12 cellular contexts compared by ENCODE assay signal in genomic region chr22:39351689-39352214, GRCh38. TPM values are rescaled to one million over a fixed set of nuclear protein-coding genes. Genes with fewer than 3 reads are reported as not detected.
DNase-seq lines count a peak whose midpoint lies in the region; ATAC-seq lines count a peak whose summit lies in the region.
"Had no signal": no experiment of that assay in that cellular context is flagged by ENCODE, and none has a peak within 500 bp of the region (broad histone marks: within the 10 kb centered on the region; RNA-seq: fewer than 3 reads in every experiment).

No MANE protein-coding gene starts in this region.

- no peak overlapping the region for H3K27ac Mint-ChIP-seq in activated naive CD8-positive, alpha-beta T cell

- H3K18ac ChIP-seq in mesendoderm (ENCODE audit: low read length), result peak overlapping the region; percentile 25

- peak overlapping the region; percentile 58 for H3K4me3 Mint-ChIP-seq in activated naive CD8-positive, alpha-beta T cell

- H3K56ac ChIP-seq in mesendoderm (ENCODE audit: low read length), result peak overlapping the region; percentile 35

- peak overlapping the region; percentile 66 for H3K27ac ChIP-seq in mesendoderm (ENCODE audit: low read depth, low read length)

- ATAC-seq in HG03108 (IDR thresholded peaks at IDR 0.05; ENCODE audit: unreplicated experiment), result peak; percentile 46
- no peak for ATAC-seq in GM21447 (IDR thresholded peaks at IDR 0.05; ENCODE audit: unreplicated experiment)
- ATAC-seq: HCT116, PC-3 had no signal

- no peaks in the 10 kb centered on the region for H3K27me3 Mint-ChIP-seq in activated naive CD8-positive, alpha-beta T cell

- H2AK5ac ChIP-seq in mesendoderm (ENCODE audit: low read length), result no peak overlapping the region

- WGBS in mesendoderm (ENCODE audit: extremely low coverage, insufficient coverage, low lambda C conversion rate), result no CpG with 5 or more reads among the region's 8 CpGs

- no peaks in the 10 kb centered on the region for H3K79me1 ChIP-seq in mesendoderm (ENCODE audit: low read length)

- no peak overlapping the region for H4K8ac ChIP-seq in mesendoderm (ENCODE audit: low read depth, low read length)

- H3K79me2 ChIP-seq in mesendoderm (ENCODE audit: control insufficient read depth, insufficient read depth, low read length), result no peaks in the 10 kb centered on the region

- DNase-seq in CD1c-positive myeloid dendritic cell (ENCODE audit: extremely low spot score), result peak; percentile 15
- peak; percentile 83 for DNase-seq in mesendoderm
- no peak for DNase-seq in NCI-H446 (lab: John Stamatoyannopoulos, UW)
- DNase-seq in NCI-H1105 treated with DMSO at 0.1 percent for 48 hours (lab: John Stamatoyannopoulos, UW), result no peak
- no peak for DNase-seq in activated CD4-positive, alpha-beta T cell treated with anti-CD3 and anti-CD28 coated beads for 1 hour
- DNase-seq: DND-41, left cardiac atrium, PC-3 had no signal

- H3K36me3 ChIP-seq in mesendoderm (ENCODE audit: control insufficient read depth, insufficient read depth, low read length), result no peaks in the 10 kb centered on the region

- no peaks in the 10 kb centered on the region for H3K36me3 Mint-ChIP-seq in activated naive CD8-positive, alpha-beta T cell

- H2BK5ac ChIP-seq in mesendoderm (ENCODE audit: low read length), result no peak overlapping the region

- no peak overlapping the region for H4K5ac ChIP-seq in mesendoderm (ENCODE audit: low read length)

- H2BK15ac ChIP-seq in mesendoderm (replicated peaks; ENCODE audit: low read depth), result no peak overlapping the region

- H3K4me2 ChIP-seq in mesendoderm (ENCODE audit: low read length), result no peak overlapping the region

- peaks cover 16% of the 10 kb centered on the region for H3K4me1 Mint-ChIP-seq in activated naive CD8-positive, alpha-beta T cell (ENCODE audit: low read depth)

- no peaks in the 10 kb centered on the region for H3K27me3 ChIP-seq in mesendoderm (ENCODE audit: insufficient read depth, low read length, poor library complexity)

- no peak overlapping the region for H2BK120ac ChIP-seq in mesendoderm (ENCODE audit: low read depth, low read length)

- peak overlapping the region; percentile 80 for H3K9ac ChIP-seq in mesendoderm (ENCODE audit: low read length)

- H3K4me1 ChIP-seq in mesendoderm (ENCODE audit: control insufficient read depth, low read depth, low read length), result peaks cover 12% of the 10 kb centered on the region

- no peaks in the 10 kb centered on the region for H3K9me3 Mint-ChIP-seq in activated naive CD8-positive, alpha-beta T cell (ENCODE audit: low read depth)

- no peak overlapping the region for H3K4me3 ChIP-seq in mesendoderm (ENCODE audit: low read length)

- H3K23ac ChIP-seq in mesendoderm (ENCODE audit: low read length), result no peak overlapping the region

- no peak overlapping the region for H3K4ac ChIP-seq in mesendoderm (ENCODE audit: low read depth, low read length)

RNA-seq across cellular contexts. Expression of gene SYNGR1, which starts 2.0 kb away (rescaled TPM):
- polyA plus RNA-seq in mesendoderm (2013, experiment 1 of 2), result 10.5 TPM
- polyA plus RNA-seq in mesendoderm (2013, experiment 2 of 2), result 10.0 TPM

RNA-seq across cellular contexts. Expression of gene RPL3, which starts 32.3 kb away (rescaled TPM):
- polyA plus RNA-seq in mesendoderm (2013, experiment 1 of 2), result 2,149 TPM
- 2,158 TPM for polyA plus RNA-seq in mesendoderm (2013, experiment 2 of 2)

RNA-seq across cellular contexts. Expression of gene TAB1, which starts 47.8 kb away (rescaled TPM):
- polyA plus RNA-seq in mesendoderm (2013, experiment 1 of 2), result 13.1 TPM
- polyA plus RNA-seq in mesendoderm (2013, experiment 2 of 2), result 12.1 TPM

Comparison
In these comparisons a context has a peak if more than half of its experiments do, and no peak if none do; other contexts are left out.
1. DNase-seq: peak in CD1c-positive myeloid dendritic cell (single experiment) and mesendoderm (single experiment); none in NCI-H446 (0 of 2), NCI-H1105 treated with DMSO at 0.1 percent for 48 hours (single experiment) and activated CD4-positive, alpha-beta T cell treated with anti-CD3 and anti-CD28 coated beads for 1 hour (single experiment).